8 cellular contexts compared by ENCODE assay signal in genomic region chr5:114361724-114362196, GRCh38. TPM values are rescaled to one million over a fixed set of nuclear protein-coding genes. Genes with fewer than 3 reads are reported as not detected.
DNase-seq lines count a peak whose midpoint lies in the region; ATAC-seq, FAIRE-seq and TF ChIP-seq lines count a peak whose summit lies in the region.

TSS of gene KCNN2 (plus strand) at chr5:114362070. CDS start at chr5:114362140, 70 bp downstream.

- no peak for FAIRE-seq in D721Med (lab: Jason Lieb, UNC)

- intact Hi-C loops in CD14-positive monocyte (cut with micrococcal nuclease), result no loop called here

- TF ChIP-seq CTCF in D721Med (IDR thresholded peaks at IDR 0.05; ENCODE audit: insufficient read depth, missing control alignments), result no peak
- TF ChIP-seq CTCF in fibroblast of lung (conservative IDR thresholded peaks at IDR 0.05 in 1 of 2, IDR thresholded peaks at IDR 0.05 in 1 of 2; ENCODE audit: low read depth in 1 of 2, low read length in 2 of 2), result no peak
- TF ChIP-seq CTCF in CD14-positive monocyte (IDR thresholded peaks at IDR 0.05), result no peak

- peaks cover 0 to 3% of the 10 kb centered on the region in 2 donors for H3K36me3 Mint-ChIP-seq in CD14-positive monocyte

- no peak within 1 kb of the TSS for H3K27ac ChIP-seq in fibroblast of lung (ENCODE audit: insufficient read depth, low read length)

- no peaks in the 10 kb centered on the region for H3K79me2 ChIP-seq in fibroblast of lung (ENCODE audit: control insufficient read depth, insufficient read depth, low read length)

- H3K27ac Mint-ChIP-seq in CD14-positive monocyte, result peak within 1 kb of the TSS in 1 of 7 donors; percentile 48

- DNase-seq in D721Med (ENCODE audit: insufficient read length, low spot score) (peak; percentile 78), LoVo (ENCODE audit: low spot score) (peak; percentile 76), SKM-1 treated with dmso at 0.1 percent for 144 hours (lab: John Stamatoyannopoulos, UW; ENCODE audit: unreplicated experiment) (peak; percentile 77), fibroblast of lung (ENCODE audit: low read depth in 2 of 2) (peak; percentile 57 to 93), mucosa of gallbladder (ENCODE audit: low spot score) (peak; percentile 54), GF-D8 (lab: John Stamatoyannopoulos, UW) (no peak), CD14-positive monocyte (ENCODE audit: low spot score) (no peak)

- peaks cover 0 to 7% (median 2%) of the 10 kb centered on the region in 7 donors for H3K9me3 Mint-ChIP-seq in CD14-positive monocyte

- H3K4me1 Mint-ChIP-seq in CD14-positive monocyte, result no peaks in the 10 kb centered on the region

- peak; percentile 65 for ATAC-seq in GM21423 (IDR thresholded peaks at IDR 0.05; ENCODE audit: unreplicated experiment)

- H3K4me2 ChIP-seq in fibroblast of lung (ENCODE audit: extremely low read depth, insufficient read depth, low read length), result peak within 1 kb of the TSS; percentile 51

- H3K9ac ChIP-seq in fibroblast of lung (ENCODE audit: insufficient read depth, low read length), result no peak within 1 kb of the TSS

- H3K36me3 ChIP-seq in fibroblast of lung (ENCODE audit: control insufficient read depth, insufficient read depth, low read length), result no peaks in the 10 kb centered on the region

- no peaks in the 10 kb centered on the region for H3K4me1 ChIP-seq in fibroblast of lung (ENCODE audit: control insufficient read depth, extremely low read depth, insufficient read depth, low read length)

- H3K4me3 ChIP-seq in fibroblast of lung (replicated peaks in 1 of 4; ENCODE audit: control extremely low read depth in 1 of 4, insufficient read depth in 1 of 4, low read depth in 3 of 4, low read length in 4 of 4), result peak within 1 kb of the TSS; percentile 26 to 59 (median 38)

- H3K9me3 ChIP-seq in fibroblast of lung (ENCODE audit: control insufficient read depth, insufficient read depth, low read depth, low read length), result no peaks in the 10 kb centered on the region

- H3K27me3 Mint-ChIP-seq in CD14-positive monocyte (ENCODE audit: low read depth in 3 of 3), result peaks cover 68 to 76% (median 68%) of the 10 kb centered on the region in 3 donors

- peaks cover 31% of the 10 kb centered on the region for H3K27me3 ChIP-seq in fibroblast of lung (ENCODE audit: control insufficient read depth, insufficient read depth, low read length)

- no peak within 1 kb of the TSS for H2AFZ ChIP-seq in fibroblast of lung (ENCODE audit: low read length)

- H4K20me1 ChIP-seq in fibroblast of lung (ENCODE audit: control insufficient read depth, extremely low read depth, insufficient read depth, low read length), result no peaks in the 10 kb centered on the region

- H3K4me3 Mint-ChIP-seq in CD14-positive monocyte, result peak within 1 kb of the TSS in 1 of 2 donors; percentile 89

RNA-seq across cellular contexts. Expression of gene KCNN2, which starts in this region (rescaled TPM):
- total RNA-seq in fibroblast of lung, result 0.50 TPM in 1 of 2 replicates, not detected in the other
- polyA plus RNA-seq in fibroblast of lung, result 0.08 and 1.2 TPM in 2 replicates
- polyA plus RNA-seq in fibroblast of lung (2012), result 0.20 and 1.0 TPM in 2 replicates
- polyA minus RNA-seq in fibroblast of lung (ENCODE audit: low replicate concordance), result not detected in 2 replicates
- total RNA-seq in mucosa of gallbladder, result 0.17 TPM
- not detected for polyA plus RNA-seq in CD14-positive monocyte

Comparison
In these comparisons a context has a peak if more than half of its experiments do, and no peak if none do; other contexts are left out.
1. Peak in DNase-seq in mucosa of gallbladder; RNA of the gene not detected or under 1 TPM.
2. DNase-seq: peak in D721Med (single experiment), LoVo (single experiment), SKM-1 treated with dmso at 0.1 percent for 144 hours (single experiment) and fibroblast of lung (2 of 2); none in GF-D8 (single experiment) and CD14-positive monocyte (single experiment).